In genomic region chr19:35006342-35006998, GRCh38 we compare ENCODE assay signal across 1 cellular context.
TF ChIP-seq lines count a peak whose summit lies in the region.

No MANE protein-coding gene starts in this region.

TF ChIP-seq in HepG2, 621 proteins besides CTCF, POLR2A, EP300 and RAD21 (continued from another document and continues in another):
- TF ChIP-seq ZBTB40 (IDR thresholded peaks at IDR 0.05) (no peak), ZBTB40 (CRISPR knock-in tag; IDR thresholded peaks at IDR 0.05) (no peak), SUZ12 (IDR thresholded peaks at IDR 0.05; ENCODE audit: low read depth, low read length) (no peak), MXD1 (CRISPR knock-in tag; IDR thresholded peaks at IDR 0.05) (no peak), ZNF446 (CRISPR knock-in tag; IDR thresholded peaks at IDR 0.05) (no peak), TOPORS (CRISPR knock-in tag; IDR thresholded peaks at IDR 0.05) (no peak), ZNF329 (CRISPR knock-in tag; IDR thresholded peaks at IDR 0.05; ENCODE audit: low read depth) (no peak), ZNF605 (CRISPR knock-in tag; IDR thresholded peaks at IDR 0.05) (peak; percentile 56; the same call in 1 of the 2 replicates), ZNF331 (CRISPR knock-in tag; IDR thresholded peaks at IDR 0.05) (peak; percentile 92), MTF2 (CRISPR knock-in tag; IDR thresholded peaks at IDR 0.05; ENCODE audit: borderline replicate concordance) (no peak), RBFOX2 (IDR thresholded peaks at IDR 0.05; ENCODE audit: low read depth, low read length) (no peak), REXO4 (CRISPR knock-in tag; IDR thresholded peaks at IDR 0.05; ENCODE audit: borderline replicate concordance) (no peak), KLF11 (CRISPR knock-in tag; IDR thresholded peaks at IDR 0.05) (0 out of 2 replicates have a peak, but pooled peaks have one; percentile 46), ATF4 (CRISPR knock-in tag; IDR thresholded peaks at IDR 0.05) (peak in 1 of 2 experiments; percentile 35; a peak in 1 of 4 replicates), MEF2D (CRISPR knock-in tag; IDR thresholded peaks at IDR 0.05) (peak; percentile 89), KDM4B (CRISPR knock-in tag; IDR thresholded peaks at IDR 0.05) (no peak), RCOR2 (CRISPR knock-in tag; IDR thresholded peaks at IDR 0.05) (peak; percentile 87), ZGPAT (CRISPR knock-in tag; IDR thresholded peaks at IDR 0.05) (peak; percentile 90), FOXP1 (IDR thresholded peaks at IDR 0.05) (no peak), FOXP1 (CRISPR knock-in tag; IDR thresholded peaks at IDR 0.05) (peak; percentile 80), ZBTB26 (CRISPR knock-in tag; IDR thresholded peaks at IDR 0.05; ENCODE audit: borderline replicate concordance) (no peak), HOMEZ (CRISPR knock-in tag; IDR thresholded peaks at IDR 0.05; ENCODE audit: low read depth) (0 out of 2 replicates have a peak, but pooled peaks have one; percentile 34), ZNF761 (CRISPR knock-in tag; conservative IDR thresholded peaks at IDR 0.05) (peak; percentile 82), ZBTB14 (CRISPR knock-in tag; IDR thresholded peaks at IDR 0.05) (no peak), ZNF616 (CRISPR knock-in tag; IDR thresholded peaks at IDR 0.05; ENCODE audit: low read depth) (no peak), BORCS8-MEF2B (CRISPR knock-in tag; IDR thresholded peaks at IDR 0.05) (0 out of 2 replicates have a peak, but pooled peaks have one; percentile 29), THAP8 (CRISPR knock-in tag; IDR thresholded peaks at IDR 0.05; ENCODE audit: borderline replicate concordance) (no peak), ZNF781 (CRISPR knock-in tag; IDR thresholded peaks at IDR 0.05; ENCODE audit: borderline replicate concordance, not compliant biosample characterization) (no peak), ATM (IDR thresholded peaks at IDR 0.05; ENCODE audit: borderline replicate concordance) (no peak), CENPBD1 (CRISPR knock-in tag; IDR thresholded peaks at IDR 0.05; ENCODE audit: borderline replicate concordance, low read depth) (no peak), JUNB (CRISPR knock-in tag; IDR thresholded peaks at IDR 0.05; ENCODE audit: borderline replicate concordance) (peak; percentile 63; the same call in 1 of the 2 replicates), CENPT (CRISPR knock-in tag; IDR thresholded peaks at IDR 0.05; ENCODE audit: low read depth) (no peak), ATAD3A (CRISPR knock-in tag; IDR thresholded peaks at IDR 0.05) (no peak), MLX (CRISPR knock-in tag; IDR thresholded peaks at IDR 0.05) (peak; percentile 76; the same call in 1 of the 2 replicates), PHB2 (IDR thresholded peaks at IDR 0.05; ENCODE audit: partially characterized antibody) (no peak), HBP1 (CRISPR knock-in tag; IDR thresholded peaks at IDR 0.05; ENCODE audit: low read depth) (no peak), MXD3 (CRISPR knock-in tag; IDR thresholded peaks at IDR 0.05) (no peak), ISX (CRISPR knock-in tag; conservative IDR thresholded peaks at IDR 0.05) (no peak), MEIS1 (CRISPR knock-in tag; IDR thresholded peaks at IDR 0.05; ENCODE audit: borderline replicate concordance) (peak; percentile 56; the same call in 1 of the 2 replicates), ZNF333 (CRISPR knock-in tag; IDR thresholded peaks at IDR 0.05; ENCODE audit: borderline replicate concordance) (no peak), SRSF1 (optimal IDR thresholded peaks at IDR 0.05; ENCODE audit: low read depth, low read length) (no peak), ZNF501 (CRISPR knock-in tag; IDR thresholded peaks at IDR 0.05) (peak; percentile 43; the same call in 1 of the 2 replicates)
